1 cellular context compared by ENCODE assay signal in genomic region chr1:201461193-201461657, GRCh38.
TF ChIP-seq lines count a peak whose summit lies in the region.

No MANE protein-coding gene starts in this region.

TF ChIP-seq in HCT116, 20 proteins besides CTCF, POLR2A, EP300 and RAD21 (continued from another document):
- TF ChIP-seq REST (IDR thresholded peaks at IDR 0.05; ENCODE audit: low read depth): no peak
- no peak for TF ChIP-seq SP1 (IDR thresholded peaks at IDR 0.05; ENCODE audit: low read depth)
- no peak for TF ChIP-seq CBX3 (IDR thresholded peaks at IDR 0.05; ENCODE audit: low read depth)
- no peak for TF ChIP-seq SRF (IDR thresholded peaks at IDR 0.05; ENCODE audit: low read depth)
- TF ChIP-seq MAX (IDR thresholded peaks at IDR 0.05): no peak
- no peak for TF ChIP-seq SIN3A (IDR thresholded peaks at IDR 0.05; ENCODE audit: low read depth)
- TF ChIP-seq POLR2AphosphoS5 (IDR thresholded peaks at IDR 0.05; ENCODE audit: low read depth, low read length): peak; percentile 69
TF ChIP-seq in HCT116: peak in this region for 2.
